In genomic region chr15:99425666-99426301, GRCh38 we compare ENCODE assay signal across 1 cellular context.
TF ChIP-seq lines count a peak whose summit lies in the region.

No MANE protein-coding gene starts in this region.

TF ChIP-seq in GM23338, 12 proteins besides CTCF, POLR2A, EP300 and RAD21 (continued from another document):
- no peak for TF ChIP-seq NANOG (IDR thresholded peaks at IDR 0.05; ENCODE audit: borderline replicate concordance)
- TF ChIP-seq ZNF331 (CRISPR knock-in tag; IDR thresholded peaks at IDR 0.05; ENCODE audit: low read depth) = no peak
